In the genomic region with DNA sequence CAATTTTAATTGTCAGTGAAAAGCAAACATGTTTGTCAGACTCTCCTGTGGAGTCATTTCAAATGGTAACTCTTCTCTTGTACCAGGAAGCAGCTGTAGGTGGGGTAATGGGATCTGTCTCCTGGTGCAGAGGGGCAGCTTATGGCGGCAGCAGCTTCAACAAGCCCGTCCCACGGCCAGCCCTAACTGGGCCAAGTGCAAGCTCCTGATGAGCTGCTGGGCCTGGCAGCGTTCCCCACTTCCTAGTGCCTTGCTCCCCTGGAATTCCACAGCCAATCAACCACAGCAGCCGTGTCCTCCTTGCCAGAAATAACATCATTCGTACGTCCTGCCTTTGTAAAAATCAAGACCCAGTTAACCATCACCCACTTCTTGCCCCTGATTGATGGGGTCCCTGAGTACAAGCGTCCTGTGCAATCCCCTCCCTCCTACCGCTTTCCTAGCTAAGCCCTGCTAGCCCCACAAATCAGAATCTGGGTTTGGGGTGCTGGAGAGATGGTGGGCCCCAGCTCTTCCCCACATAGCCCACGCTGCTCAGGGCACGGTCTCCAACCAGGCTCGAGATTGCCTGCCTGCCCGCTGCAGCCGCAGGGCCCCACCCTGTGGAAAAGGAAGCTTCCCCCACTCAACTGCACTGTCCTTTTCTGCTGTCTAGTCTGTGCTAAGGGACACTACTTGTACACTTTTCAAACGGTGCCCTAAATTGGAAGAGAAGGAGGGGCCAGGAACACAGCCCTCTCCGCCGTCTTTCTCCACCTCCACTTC, we compare ENCODE assay signal across 10 cellular contexts.
DNase-seq lines count a peak whose midpoint lies in the region; ATAC-seq and TF ChIP-seq lines count a peak whose summit lies in the region.
"Had no signal": no experiment of that assay in that cellular context is flagged by ENCODE, and none has a peak within 500 bp of the region (broad histone marks: within the 10 kb centered on the region; RNA-seq: fewer than 3 reads in every experiment).

No MANE protein-coding gene starts in this region.

- CTCF ChIA-PET in HEK293T (lab: Yijun Ruan, JAX): interaction anchor here (9.9 kb wide), 1 partner anchor 111 kb away, joined by 288 read pairs; no protein-coding TSS in a partner anchor

- POLR2A ChIA-PET in HEK293T (lab: Yijun Ruan, JAX): no interaction called here

- intact Hi-C loops in ovary (cut with DNase I): no loop called here

- TF ChIP-seq CTCF in ovary (IDR thresholded peaks at IDR 0.05): no peak

- no peaks in the 10 kb centered on the region for H3K36me3 ChIP-seq in ovary

- no peak for TF ChIP-seq POLR2A in ovary (IDR thresholded peaks at IDR 0.05)

- ATAC-seq in HG03045 (IDR thresholded peaks at IDR 0.05; ENCODE audit: unreplicated experiment): no peak
- ATAC-seq in HG03521 (IDR thresholded peaks at IDR 0.05; ENCODE audit: unreplicated experiment): no peak

- H3K27me3 ChIP-seq in ovary: no peaks in the 10 kb centered on the region

- TF ChIP-seq EP300 in ovary (IDR thresholded peaks at IDR 0.05): no peak

- peak; percentile 38 for DNase-seq in NCI-H510A treated with DMSO at 0.1 percent for 48 hours (lab: John Stamatoyannopoulos, UW)
- DNase-seq in NCI-H510A (lab: John Stamatoyannopoulos, UW): no peak
- peak; percentile 51 for DNase-seq in NCI-H526 treated with DMSO at 0.1 percent for 48 hours (lab: John Stamatoyannopoulos, UW)
- peak; percentile 22 for DNase-seq in glomerular endothelial cell (ENCODE audit: extremely low read depth, low read depth, low spot score)
- peak; percentile 45 to 71 (median 51) for DNase-seq in ovary
- DNase-seq in HEK293T (ENCODE audit: extremely low spot score): no peak
- DNase-seq: activated naive CD8-positive, alpha-beta T cell treated with anti-CD3 and anti-CD28 coated beads, Interleukin-2, amount 10 ng/mL, durations not matched to agents 7 days and 5 days; NCI-H1930 had no signal

- H3K4me1 ChIP-seq in ovary (ENCODE audit: insufficient read depth): peaks cover 21% of the 10 kb centered on the region

- no peak overlapping the region for H3K4me3 ChIP-seq in ovary

- H3K9me3 ChIP-seq in ovary: no peaks in the 10 kb centered on the region

- WGBS in ovary, 3 donors: 60 to 64% (median 62%) methylated on average over 17 of the region's 17 CpGs

- no peak overlapping the region for H3K27ac ChIP-seq in ovary

TF ChIP-seq in HEK293T, 16 proteins besides CTCF, POLR2A, EP300 and RAD21:
- TF ChIP-seq, protein P1, sequence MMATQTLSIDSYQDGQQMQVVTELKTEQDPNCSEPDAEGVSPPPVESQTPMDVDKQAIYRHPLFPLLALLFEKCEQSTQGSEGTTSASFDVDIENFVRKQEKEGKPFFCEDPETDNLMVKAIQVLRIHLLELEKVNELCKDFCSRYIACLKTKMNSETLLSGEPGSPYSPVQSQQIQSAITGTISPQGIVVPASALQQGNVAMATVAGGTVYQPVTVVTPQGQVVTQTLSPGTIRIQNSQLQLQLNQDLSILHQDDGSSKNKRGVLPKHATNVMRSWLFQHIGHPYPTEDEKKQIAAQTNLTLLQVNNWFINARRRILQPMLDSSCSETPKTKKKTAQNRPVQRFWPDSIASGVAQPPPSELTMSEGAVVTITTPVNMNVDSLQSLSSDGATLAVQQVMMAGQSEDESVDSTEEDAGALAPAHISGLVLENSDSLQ (IDR thresholded peaks at IDR 0.05): no peak
- TF ChIP-seq LEF1 (IDR thresholded peaks at IDR 0.05; ENCODE audit: borderline replicate concordance): no peak
- TF ChIP-seq FOXK2 (IDR thresholded peaks at IDR 0.05): no peak
- no peak for TF ChIP-seq HDGF (IDR thresholded peaks at IDR 0.05; ENCODE audit: borderline replicate concordance)
- TF ChIP-seq ARNT (IDR thresholded peaks at IDR 0.05): no peak
- TF ChIP-seq BHLHE40 (IDR thresholded peaks at IDR 0.05; ENCODE audit: borderline replicate concordance): no peak
- TF ChIP-seq TARDBP (IDR thresholded peaks at IDR 0.05): no peak
- TF ChIP-seq FOXM1 (IDR thresholded peaks at IDR 0.05; ENCODE audit: borderline replicate concordance): no peak
- no peak for TF ChIP-seq ZNF384 (IDR thresholded peaks at IDR 0.05)
- TF ChIP-seq FOXA1 (IDR thresholded peaks at IDR 0.05): no peak
- TF ChIP-seq SUZ12 (IDR thresholded peaks at IDR 0.05): no peak
- no peak for TF ChIP-seq L3MBTL2 (conservative IDR thresholded peaks at IDR 0.05)
- TF ChIP-seq CTBP1 (IDR thresholded peaks at IDR 0.05; ENCODE audit: borderline replicate concordance): no peak
- no peak for TF ChIP-seq NFRKB (IDR thresholded peaks at IDR 0.05)
- no peak for TF ChIP-seq SP1 (IDR thresholded peaks at IDR 0.05)
- no peak for TF ChIP-seq ELF4 (IDR thresholded peaks at IDR 0.05)

Comparison
In these comparisons a context has a peak if more than half of its experiments do, and no peak if none do; other contexts are left out.
1. DNase-seq: peak in NCI-H510A treated with DMSO at 0.1 percent for 48 hours (single experiment), NCI-H526 treated with DMSO at 0.1 percent for 48 hours (single experiment), glomerular endothelial cell (single experiment) and ovary (5 of 5); none in NCI-H510A (single experiment) and HEK293T (single experiment).